8 cellular contexts compared by ENCODE assay signal in genomic region chrX:56995271-56995994, GRCh38. TPM values are rescaled to one million over a fixed set of nuclear protein-coding genes. Genes with fewer than 3 reads are reported as not detected.
DNase-seq lines count a peak whose midpoint lies in the region; ATAC-seq and TF ChIP-seq lines count a peak whose summit lies in the region.

Gene SPIN3, minus strand, starts transcription at chrX:56995541. Its CDS starts 594 bp downstream, at chrX:56994947.

- BruUV-seq in Panc1 (replicated peaks; lab: Mats Ljungman, UMichigan) = no TSS peak

- H3K27me3 Mint-ChIP-seq in natural killer cell (ENCODE audit: low read depth in 2 of 2) = peaks cover 0 to 45% of the 10 kb centered on the region in 2 donors

- intact Hi-C loops in Panc1 (cut with micrococcal nuclease; ENCODE audit: unreplicated experiment) (no loop called here), natural killer cell (cut with micrococcal nuclease) (no loop called here)

- ATAC-seq in GM19467 (IDR thresholded peaks at IDR 0.05; ENCODE audit: unreplicated experiment) = peak; percentile 96
- ATAC-seq in Panc1 = peak; percentile 100
- ATAC-seq in natural killer cell = peak; percentile 61 to 79 (median 70)
- ATAC-seq in stimulated activated naive CD8-positive, alpha-beta T cell treated with anti-CD3 and anti-CD28 coated beads, Interleukin-15, Interleukin-2, amounts not matched to agents 100 U/mL and 50 U/mL, for 24 hours = peak; percentile 66

- H3K9me3 Mint-ChIP-seq in natural killer cell = no peaks in the 10 kb centered on the region

- TF ChIP-seq CTCF in Panc1 (IDR thresholded peaks at IDR 0.05) = no peak
- TF ChIP-seq CTCF in natural killer cell (IDR thresholded peaks at IDR 0.05) = no peak

- peak within 1 kb of the TSS; percentile 92 for H3K4me3 Mint-ChIP-seq in natural killer cell

- H3K9me3 ChIP-seq in Panc1 (ENCODE audit: control insufficient read depth, insufficient read depth, low read depth, low read length) = no peaks in the 10 kb centered on the region

- peak within 1 kb of the TSS; percentile 85 to 87 for H3K4me3 ChIP-seq in Panc1 (ENCODE audit: low read depth in 2 of 2, low read length in 2 of 2)

- H3K36me3 ChIP-seq in Panc1 (ENCODE audit: control insufficient read depth, insufficient read depth, low read length) = peaks cover 3% of the 10 kb centered on the region; the same call in 1 of the 2 replicates

- peak within 1 kb of the TSS in 1 of 2 donors; percentile 88 for H3K27ac Mint-ChIP-seq in natural killer cell

- POLR2A ChIA-PET in Panc1 (lab: Charles Lee) = no interaction called here

- peaks cover 5% of the 10 kb centered on the region for H3K4me1 ChIP-seq in Panc1 (ENCODE audit: control insufficient read depth, insufficient read depth, low read length)

- peak; percentile 91 for DNase-seq in COLO668 (lab: John Stamatoyannopoulos, UW; ENCODE audit: unreplicated experiment)
- peak; percentile 87 for DNase-seq in HK-2 (ENCODE audit: unreplicated experiment)
- no peak for DNase-seq in Panc1 (ENCODE audit: low read depth, low spot score)
- DNase-seq in activated T-helper 9 cell treated with anti-CD3 and anti-CD28 coated beads, Interleukin-2, amount 50 U/mL, for 16 hours (ENCODE audit: low read depth) = peak; percentile 48
- DNase-seq in fibroblast of the conjunctiva (ENCODE audit: low read depth) = peak; percentile 43
- peak; percentile 21 for DNase-seq in natural killer cell
- DNase-seq in stimulated activated naive CD8-positive, alpha-beta T cell treated with anti-CD3 and anti-CD28 coated beads, Interleukin-15, Interleukin-2, amounts not matched to agents 100 U/mL and 50 U/mL, for 24 hours = peak; percentile 66

- H3K36me3 Mint-ChIP-seq in natural killer cell = no peaks in the 10 kb centered on the region

- peak within 1 kb of the TSS; percentile 83 for H3K27ac ChIP-seq in Panc1 (ENCODE audit: low read length)

- H3K27me3 ChIP-seq in Panc1 (ENCODE audit: control insufficient read depth, insufficient read depth, low read length) = no peaks in the 10 kb centered on the region

- in situ Hi-C loops in Panc1 (cut with HindIII; ENCODE audit: low pct_unique_long_range_greater_than_20kb, low sequenced_read_pairs) = no loop called here

- CTCF ChIA-PET in Panc1 (lab: Charles Lee) = interaction anchor here (0.6 to 1.3 kb wide), 2 partner anchors 17 to 923 kb away, joined by 3 read pairs; no protein-coding TSS in a partner anchor

- peaks cover 26 to 37% of the 10 kb centered on the region in 2 donors for H3K4me1 Mint-ChIP-seq in natural killer cell

RNA-seq across cellular contexts. Expression of gene SPIN3, which starts in this region (rescaled TPM):
- total RNA-seq in Panc1 (2021; ENCODE audit: unreplicated experiment) = 17.9 TPM
- polyA plus RNA-seq in Panc1 (2012; ENCODE audit: insufficient read length) = 12.8 TPM
- total RNA-seq in natural killer cell = 1 to 10 TPM; 5.2 to 6.6 (median 5.6) TPM
